In the genomic region with DNA sequence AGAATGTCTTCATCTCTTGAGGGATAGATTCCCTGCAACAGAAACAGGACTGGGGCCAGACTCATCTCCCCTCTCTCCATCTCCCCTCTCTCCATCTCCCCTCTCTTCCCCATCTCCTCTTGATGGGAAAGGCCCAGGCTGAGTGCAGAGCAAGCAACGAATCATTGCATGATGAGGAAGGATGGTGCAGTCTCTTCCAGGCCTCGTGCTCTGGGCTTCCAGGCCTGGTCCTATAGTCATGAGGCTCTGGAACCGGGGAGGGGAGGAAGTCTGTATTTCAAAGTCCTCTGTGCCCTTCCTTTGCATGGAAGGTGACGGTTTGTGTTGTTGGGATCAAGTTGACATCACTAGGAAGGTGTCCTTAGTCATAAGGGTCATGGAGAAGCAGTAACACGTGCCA, we compare ENCODE assay signal across 38 cellular contexts.
"Had no signal": no experiment of that assay in that cellular context is flagged by ENCODE, and none has a peak within 500 bp of the region (broad histone marks: within the 10 kb centered on the region; RNA-seq: fewer than 3 reads in every experiment).

No MANE protein-coding gene starts in this region.

- H3K36me3 Mint-ChIP-seq: activated naive CD4-positive, alpha-beta T cell treated with anti-CD3 and anti-CD28 coated beads, Interleukin-2, amount 10 ng/mL, durations not matched to agents 7 days and 5 days; activated naive CD4-positive, alpha-beta T cell treated with anti-CD3 and anti-CD28 coated beads, Interleukin-2, amount 50 U/mL, for 24 hours; activated naive CD4-positive, alpha-beta T cell treated with anti-CD3 and anti-CD28 coated beads, Interleukin-2, amount 50 U/mL, for 72 hours; activated naive CD8-positive, alpha-beta T cell; activated naive CD8-positive, alpha-beta T cell treated with anti-CD3 and anti-CD28 coated beads for 36 hours; activated naive CD8-positive, alpha-beta T cell treated with anti-CD3 and anti-CD28 coated beads, Interleukin-2, amount 10 ng/mL, durations not matched to agents 7 days and 5 days; brain had no signal

- H3K9me3 Mint-ChIP-seq: activated naive CD4-positive, alpha-beta T cell treated with anti-CD3 and anti-CD28 coated beads for 36 hours; activated naive CD4-positive, alpha-beta T cell treated with anti-CD3 and anti-CD28 coated beads, Interleukin-2, amount 10 ng/mL, durations not matched to agents 7 days and 5 days; activated naive CD4-positive, alpha-beta T cell treated with anti-CD3 and anti-CD28 coated beads, Interleukin-2, amount 50 U/mL, for 24 hours; activated naive CD8-positive, alpha-beta T cell treated with anti-CD3 and anti-CD28 coated beads for 36 hours; activated naive CD8-positive, alpha-beta T cell treated with anti-CD3 and anti-CD28 coated beads, Interleukin-2, amount 10 ng/mL, durations not matched to agents 7 days and 5 days; activated naive CD8-positive, alpha-beta T cell treated with anti-CD3 and anti-CD28 coated beads, Interleukin-2, amount 50 U/mL, for 24 hours; activated T-cell treated with anti-CD3 and anti-CD28 coated beads, Interleukin-2, amount 50 U/mL, for 24 hours; activated T-cell treated with anti-CD3 and anti-CD28 coated beads, Interleukin-2, amount 50 U/mL, for 4 hours; activated T-cell treated with anti-CD3 and anti-CD28 coated beads, Interleukin-2, amount 50 U/mL, for 72 hours; activated T-helper 1 cell treated with anti-CD3 and anti-CD28 coated beads, Interleukin-12 subunit alpha, Interleukin-12 subunit beta, Interleukin-2, Interleukin-4 antibody, amounts not matched to agents 30 ng/mL and 10 ng/mL and 1 ng/mL, durations not matched to agents 14 hours and 24 hours and 36 hours; activated T-helper 17 cell treated with anti-CD3 and anti-CD28 coated beads, Interleukin-2, amount 50 U/mL, for 72 hours; activated T-helper 2 cell treated with anti-CD3 and anti-CD28 coated beads, Interferon-gamma antibody, Interleukin-2, Interleukin-4, amounts not matched to agents 10 μg/mL and 5 μg/mL and 100 μg/mL, durations not matched to agents 14 hours and 24 hours and 36 hours; central memory CD8-positive, alpha-beta T cell had no signal

- H3K4me3 ChIP-seq: adrenal gland, ascending aorta, body of pancreas, breast epithelium, cardiac muscle cell had no signal

- H3K9me3 ChIP-seq: adrenal gland, ascending aorta, body of pancreas, breast epithelium had no signal

- DNase-seq: activated effector memory CD4-positive, alpha-beta T cell treated with anti-CD3 and anti-CD28 coated beads, Interleukin-2, amount 50 U/mL, for 16 hours; activated effector memory CD4-positive, alpha-beta T cell treated with Interleukin-2 at 50 U/mL for 16 hours; activated gamma-delta T cell; activated gamma-delta T cell treated with Interleukin-2 at 50 U/mL for 16 hours; activated naive CD4-positive, alpha-beta T cell; activated naive CD4-positive, alpha-beta T cell treated with anti-CD3 and anti-CD28 coated beads for 36 hours; activated naive CD4-positive, alpha-beta T cell treated with anti-CD3 and anti-CD28 coated beads, Interleukin-2, amount 10 ng/mL, durations not matched to agents 7 days and 5 days; activated naive CD4-positive, alpha-beta T cell treated with anti-CD3 and anti-CD28 coated beads, Interleukin-2, amount 50 U/mL, for 16 hours; activated naive CD4-positive, alpha-beta T cell treated with Interleukin-2 at 50 U/mL for 16 hours; activated naive CD8-positive, alpha-beta T cell treated with anti-CD3 and anti-CD28 coated beads for 36 hours; activated naive CD8-positive, alpha-beta T cell treated with anti-CD3 and anti-CD28 coated beads, Interleukin-2, amount 10 ng/mL, durations not matched to agents 7 days and 5 days; activated naive CD8-positive, alpha-beta T cell treated with anti-CD3 and anti-CD28 coated beads, Interleukin-2, amount 50 U/mL, for 24 hours; activated T-cell treated with anti-CD3 and anti-CD28 coated beads, Interleukin-2, amount 50 U/mL, for 1 hour; activated T-cell treated with anti-CD3 and anti-CD28 coated beads, Interleukin-2, amount 50 U/mL, for 24 hours; activated T-cell treated with anti-CD3 and anti-CD28 coated beads, Interleukin-2, amount 50 U/mL, for 4 hours; activated T-cell treated with anti-CD3 and anti-CD28 coated beads, Interleukin-2, amount 50 U/mL, for 48 hours; activated T-cell treated with anti-CD3 and anti-CD28 coated beads, Interleukin-2, amount 50 U/mL, for 72 hours; adrenal gland; amniotic stem cell; amygdala; anterior cingulate cortex; aorta; body of pancreas; brain microvascular endothelial cell; caudate nucleus; central memory CD4-positive, alpha-beta T cell; cerebellar nuclear complex had no signal

- ATAC-seq: activated naive CD4-positive, alpha-beta T cell treated with anti-CD3 and anti-CD28 coated beads, Interleukin-2, amount 50 U/mL, for 72 hours; activated naive CD8-positive, alpha-beta T cell treated with anti-CD3 and anti-CD28 coated beads, Interleukin-2, amount 50 U/mL, for 24 hours; activated T-cell treated with anti-CD3 and anti-CD28 coated beads, Interleukin-2, amount 50 U/mL, for 4 hours; activated T-cell treated with anti-CD3 and anti-CD28 coated beads, Interleukin-2, amount 50 U/mL, for 72 hours; activated T-helper 17 cell treated with anti-CD3 and anti-CD28 coated beads, Interleukin-2, amount 50 U/mL, for 72 hours; body of pancreas had no signal

- H3K27me3 Mint-ChIP-seq: activated naive CD4-positive, alpha-beta T cell treated with anti-CD3 and anti-CD28 coated beads, Interleukin-2, amount 10 ng/mL, durations not matched to agents 7 days and 5 days; activated naive CD8-positive, alpha-beta T cell treated with anti-CD3 and anti-CD28 coated beads, Interleukin-2, amount 10 ng/mL, durations not matched to agents 7 days and 5 days; activated naive CD8-positive, alpha-beta T cell treated with anti-CD3 and anti-CD28 coated beads, Interleukin-2, amount 50 U/mL, for 24 hours; brain had no signal

- H3K4me3 Mint-ChIP-seq: activated naive CD4-positive, alpha-beta T cell treated with anti-CD3 and anti-CD28 coated beads for 36 hours; activated naive CD4-positive, alpha-beta T cell treated with anti-CD3 and anti-CD28 coated beads, Interleukin-2, amount 10 ng/mL, durations not matched to agents 7 days and 5 days; activated naive CD4-positive, alpha-beta T cell treated with anti-CD3 and anti-CD28 coated beads, Interleukin-2, amount 50 U/mL, for 24 hours; activated naive CD8-positive, alpha-beta T cell; activated naive CD8-positive, alpha-beta T cell treated with anti-CD3 and anti-CD28 coated beads for 36 hours; activated naive CD8-positive, alpha-beta T cell treated with anti-CD3 and anti-CD28 coated beads, Interleukin-2, amount 10 ng/mL, durations not matched to agents 7 days and 5 days; activated naive CD8-positive, alpha-beta T cell treated with anti-CD3 and anti-CD28 coated beads, Interleukin-2, amount 50 U/mL, for 24 hours; activated T-cell treated with anti-CD3 and anti-CD28 coated beads, Interleukin-2, amount 50 U/mL, for 24 hours; activated T-cell treated with anti-CD3 and anti-CD28 coated beads, Interleukin-2, amount 50 U/mL, for 4 hours; activated T-cell treated with anti-CD3 and anti-CD28 coated beads, Interleukin-2, amount 50 U/mL, for 72 hours; activated T-helper 1 cell treated with anti-CD3 and anti-CD28 coated beads, Interleukin-12 subunit alpha, Interleukin-12 subunit beta, Interleukin-2, Interleukin-4 antibody, amounts not matched to agents 30 ng/mL and 10 ng/mL and 1 ng/mL, durations not matched to agents 14 hours and 24 hours and 36 hours; activated T-helper 17 cell treated with anti-CD3 and anti-CD28 coated beads, Interleukin-2, amount 50 U/mL, for 72 hours; brain; central memory CD8-positive, alpha-beta T cell had no signal

- H3K36me3 ChIP-seq: adrenal gland, ascending aorta, brain microvascular endothelial cell, breast epithelium, cardiac muscle cell had no signal

- H3K4me1 ChIP-seq: ascending aorta, breast epithelium had no signal

- H3K27me3 ChIP-seq: adrenal gland, ascending aorta, body of pancreas, brain microvascular endothelial cell, breast epithelium, cardiac muscle cell had no signal

- H3K27ac ChIP-seq: adrenal gland, ascending aorta, body of pancreas, brain microvascular endothelial cell, breast epithelium, cardiac muscle cell had no signal

- H3K27ac Mint-ChIP-seq: activated naive CD4-positive, alpha-beta T cell treated with anti-CD3 and anti-CD28 coated beads for 36 hours; activated naive CD4-positive, alpha-beta T cell treated with anti-CD3 and anti-CD28 coated beads, Interleukin-2, amount 10 ng/mL, durations not matched to agents 7 days and 5 days; activated naive CD4-positive, alpha-beta T cell treated with anti-CD3 and anti-CD28 coated beads, Interleukin-2, amount 50 U/mL, for 72 hours; activated naive CD8-positive, alpha-beta T cell; activated naive CD8-positive, alpha-beta T cell treated with anti-CD3 and anti-CD28 coated beads for 36 hours; activated naive CD8-positive, alpha-beta T cell treated with anti-CD3 and anti-CD28 coated beads, Interleukin-2, amount 10 ng/mL, durations not matched to agents 7 days and 5 days; activated naive CD8-positive, alpha-beta T cell treated with anti-CD3 and anti-CD28 coated beads, Interleukin-2, amount 50 U/mL, for 24 hours; activated T-cell treated with anti-CD3 and anti-CD28 coated beads, Interleukin-2, amount 50 U/mL, for 24 hours; activated T-cell treated with anti-CD3 and anti-CD28 coated beads, Interleukin-2, amount 50 U/mL, for 72 hours; activated T-helper 1 cell treated with anti-CD3 and anti-CD28 coated beads, Interleukin-12 subunit alpha, Interleukin-12 subunit beta, Interleukin-2, Interleukin-4 antibody, amounts not matched to agents 30 ng/mL and 10 ng/mL and 1 ng/mL, durations not matched to agents 14 hours and 24 hours and 36 hours; activated T-helper 17 cell treated with anti-CD3 and anti-CD28 coated beads, Interleukin-2, amount 50 U/mL, for 72 hours; activated T-helper 2 cell treated with anti-CD3 and anti-CD28 coated beads, Interferon-gamma antibody, Interleukin-2, Interleukin-4, amounts not matched to agents 10 μg/mL and 5 μg/mL and 100 μg/mL, durations not matched to agents 14 hours and 24 hours and 36 hours had no signal
